ENCODE assay signal across 1 cellular context in the genomic region with DNA sequence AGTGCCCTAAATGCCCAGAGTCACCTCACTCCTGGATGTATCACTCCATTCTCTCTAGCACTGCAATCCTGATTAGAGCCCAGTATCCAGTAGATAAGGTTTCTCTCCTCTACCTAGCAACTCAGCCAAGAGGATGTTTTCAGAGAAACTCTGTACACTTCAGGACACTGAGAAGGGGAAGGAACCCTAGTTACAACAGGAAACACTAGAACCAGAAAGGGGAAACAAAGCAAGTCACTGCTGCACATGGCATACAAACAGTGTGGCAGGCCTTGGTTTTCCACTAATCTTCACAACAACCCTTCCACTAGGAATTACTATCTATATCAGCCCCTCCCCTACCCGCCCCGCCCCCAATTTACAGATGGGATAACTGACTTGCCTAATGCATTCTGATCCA.
TF ChIP-seq lines count a peak whose summit lies in the region.

No MANE protein-coding gene starts in this region.

TF ChIP-seq in SK-N-SH, 30 proteins besides CTCF, POLR2A, EP300 and RAD21 (continued from another document):
- TF ChIP-seq, protein P1, sequence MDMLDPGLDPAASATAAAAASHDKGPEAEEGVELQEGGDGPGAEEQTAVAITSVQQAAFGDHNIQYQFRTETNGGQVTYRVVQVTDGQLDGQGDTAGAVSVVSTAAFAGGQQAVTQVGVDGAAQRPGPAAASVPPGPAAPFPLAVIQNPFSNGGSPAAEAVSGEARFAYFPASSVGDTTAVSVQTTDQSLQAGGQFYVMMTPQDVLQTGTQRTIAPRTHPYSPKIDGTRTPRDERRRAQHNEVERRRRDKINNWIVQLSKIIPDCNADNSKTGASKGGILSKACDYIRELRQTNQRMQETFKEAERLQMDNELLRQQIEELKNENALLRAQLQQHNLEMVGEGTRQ (IDR thresholded peaks at IDR 0.05; ENCODE audit: borderline replicate concordance, low read depth, low read length) = no peak
- TF ChIP-seq POLR2AphosphoS5 (IDR thresholded peaks at IDR 0.05; ENCODE audit: low read depth, low read length) (no peak), EZH2phosphoT487 (IDR thresholded peaks at IDR 0.05; ENCODE audit: borderline replicate concordance, low read depth) (no peak), TCF12 (IDR thresholded peaks at IDR 0.05) (no peak), ELF1 (IDR thresholded peaks at IDR 0.05) (no peak)
